Comparison of ENCODE assay signal across 8 cellular contexts in the genomic region with DNA sequence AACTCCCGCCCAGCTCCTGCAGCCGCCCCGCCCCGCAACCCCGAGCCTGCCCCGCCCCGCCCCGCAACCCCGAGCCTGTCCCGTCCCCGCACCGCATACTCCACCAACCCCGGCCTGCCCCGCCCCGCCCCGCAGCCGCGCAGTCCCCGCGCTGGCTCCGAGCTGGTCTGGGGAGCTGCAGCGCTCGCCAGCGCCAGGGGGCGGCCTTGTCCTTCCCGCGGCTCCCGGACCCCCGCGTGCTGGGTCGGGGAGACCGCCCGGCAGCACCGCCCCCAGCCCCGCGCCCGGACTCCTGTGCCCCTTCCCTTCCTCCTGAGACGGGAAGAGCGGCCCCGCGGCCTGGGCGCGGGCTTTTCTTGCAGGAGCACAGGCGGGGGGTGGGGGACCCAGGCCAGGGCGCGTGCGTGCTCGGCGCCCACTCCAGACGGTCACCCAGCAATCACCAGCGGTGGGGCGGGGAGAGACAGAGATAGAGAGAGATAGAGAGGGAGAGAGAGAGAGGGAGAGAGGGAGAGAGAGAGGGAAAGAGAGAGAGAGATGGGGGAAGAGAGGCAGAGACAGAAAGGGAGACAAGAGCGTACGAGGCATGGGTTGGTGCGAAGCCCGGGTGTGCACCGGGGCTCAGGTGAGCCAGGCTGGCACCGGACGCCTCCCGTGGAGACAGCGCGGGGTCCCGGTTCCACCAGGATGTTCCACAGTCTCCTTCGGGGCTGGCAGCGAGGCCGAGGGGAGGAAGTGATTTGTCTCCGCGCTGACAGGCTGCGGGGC. TPM values are rescaled to one million over a fixed set of nuclear protein-coding genes. Genes with fewer than 3 reads are reported as not detected.
DNase-seq lines count a peak whose midpoint lies in the region; ATAC-seq and TF ChIP-seq lines count a peak whose summit lies in the region.

No MANE protein-coding gene starts in this region.

- peak; percentile 36 for ATAC-seq in body of pancreas
- ATAC-seq in thoracic aorta (ENCODE audit: insufficient number of reproducible peaks, low FRiP score, low read depth): no peak

- H3K27me3 ChIP-seq in body of pancreas: no peaks in the 10 kb centered on the region
- peaks cover 79% of the 10 kb centered on the region for H3K27me3 ChIP-seq in kidney epithelial cell (ENCODE audit: control insufficient read depth, insufficient read depth, low read length)
- H3K27me3 ChIP-seq in thoracic aorta (replicated peaks; ENCODE audit: insufficient read depth): peaks cover 3% of the 10 kb centered on the region

- intact Hi-C loops in body of pancreas (cut with DNase I): no loop called here

- peaks cover 66% of the 10 kb centered on the region for H3K4me1 ChIP-seq in body of pancreas
- peaks cover 4 to 11% of the 10 kb centered on the region in 2 donors for H3K4me1 ChIP-seq in thoracic aorta (ENCODE audit: control insufficient read depth in 1 of 2, low read depth in 2 of 2)

- peak; percentile 18 for DNase-seq in EH (ENCODE audit: low read depth)
- DNase-seq in LNCaP clone FGC (ENCODE audit: low read depth): no peak
- peak in 2 of 4 donors; percentile 44 to 55 for DNase-seq in body of pancreas
- no peak for DNase-seq in kidney epithelial cell (ENCODE audit: low read depth)
- no peak for DNase-seq in thoracic aorta (ENCODE audit: low spot score)
- no peak for DNase-seq in DMS79 (lab: John Stamatoyannopoulos, UW)
- no peak for DNase-seq in foreskin melanocyte
- no peak for DNase-seq in NK-92 treated with Interleukin-12 subunit alpha and Interleukin-12 subunit beta, amount 100 ng/mL, for 24 hours (lab: John Stamatoyannopoulos, UW)

- H3K4me3 ChIP-seq in LNCaP clone FGC (ENCODE audit: low read depth, low read length) (peak overlapping the region; percentile 41), body of pancreas (no peak overlapping the region), kidney epithelial cell (ENCODE audit: low read depth, low read length) (peak overlapping the region; percentile 4), thoracic aorta (peak overlapping the region; percentile 69)

- H3K27ac ChIP-seq in body of pancreas (no peak overlapping the region), thoracic aorta (no peak overlapping the region)

- 2 to 5% methylated on average over 30 to 39 of the region's 69 CpGs for WGBS in body of pancreas, 2 donors

- H3K36me3 ChIP-seq in body of pancreas (replicated peaks in 1 of 2; ENCODE audit: insufficient read depth in 1 of 2, low read depth in 2 of 2) (no peaks in the 10 kb centered on the region), kidney epithelial cell (ENCODE audit: control insufficient read depth, insufficient read depth, low read length) (no peaks in the 10 kb centered on the region), thoracic aorta (no peaks in the 10 kb centered on the region)

- TF ChIP-seq CTCF in LNCaP clone FGC (IDR thresholded peaks at IDR 0.05; ENCODE audit: control insufficient read depth, extremely low read depth, insufficient read depth) (peak; percentile 59), body of pancreas (IDR thresholded peaks at IDR 0.05) (peak; percentile 23 to 53 (median 34)), kidney epithelial cell (IDR thresholded peaks at IDR 0.05; ENCODE audit: insufficient read depth, low read length, poor library complexity, severe bottlenecking) (no peak), thoracic aorta (IDR thresholded peaks at IDR 0.05) (no peak)

- H3K9me3 ChIP-seq in body of pancreas (no peaks in the 10 kb centered on the region), thoracic aorta (no peaks in the 10 kb centered on the region)

- no peak for TF ChIP-seq POLR2A in body of pancreas (IDR thresholded peaks at IDR 0.05)

RNA-seq across cellular contexts. Expression of a gene that starts 14.7 kb away (rescaled TPM):
- total RNA-seq in body of pancreas (10 to 100 TPM; 21.3 to 47.1 TPM), kidney epithelial cell (60.3 and 64.8 TPM in 2 replicates), thoracic aorta (10 to 100 TPM; 38.9 to 40.1 TPM)

RNA-seq across cellular contexts. Expression of a gene that starts 38.3 kb away (rescaled TPM):
- total RNA-seq in body of pancreas (10 to 100 TPM; 16.6 to 21.1 TPM), kidney epithelial cell (26.0 and 26.6 TPM in 2 replicates), thoracic aorta (10 to 100 TPM; 69.2 to 79.7 TPM)

Comparison
In these comparisons a context has a peak if more than half of its experiments do, and no peak if none do; other contexts are left out.
1. H3K4me3 ChIP-seq: peak in LNCaP clone FGC (single experiment), kidney epithelial cell (single experiment) and thoracic aorta (single experiment); none in body of pancreas (0 of 2).
2. CTCF ChIP-seq: peak in LNCaP clone FGC (single experiment) and body of pancreas (7 of 7); none in kidney epithelial cell (single experiment) and thoracic aorta (single experiment).